Comparison of ENCODE assay signal across 1 cellular context in the genomic region with DNA sequence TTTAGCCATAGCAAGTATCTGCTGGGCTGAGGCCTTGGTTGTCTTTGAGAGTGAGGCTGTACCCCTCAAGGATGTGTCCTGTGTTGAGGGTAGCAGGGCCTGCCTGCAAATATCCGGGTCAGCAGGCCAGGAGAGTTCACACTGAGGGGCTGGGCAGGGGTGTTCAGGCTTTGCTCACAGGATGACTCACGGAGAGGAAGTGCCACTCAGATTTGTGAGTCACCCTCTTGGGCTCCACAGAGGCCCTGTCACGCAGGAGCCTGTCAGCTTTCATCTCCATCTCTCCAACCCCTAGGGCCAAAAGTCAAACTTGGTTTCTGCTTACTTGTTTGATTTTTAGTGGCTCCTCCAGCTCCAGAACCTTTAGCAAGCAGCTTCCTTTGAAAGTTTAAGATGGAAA.
TF ChIP-seq lines count a peak whose summit lies in the region.

No MANE protein-coding gene starts in this region.

TF ChIP-seq in GM12878, 131 proteins besides CTCF, POLR2A, EP300 and RAD21 (continued from another document):
- TF ChIP-seq, protein P1, sequence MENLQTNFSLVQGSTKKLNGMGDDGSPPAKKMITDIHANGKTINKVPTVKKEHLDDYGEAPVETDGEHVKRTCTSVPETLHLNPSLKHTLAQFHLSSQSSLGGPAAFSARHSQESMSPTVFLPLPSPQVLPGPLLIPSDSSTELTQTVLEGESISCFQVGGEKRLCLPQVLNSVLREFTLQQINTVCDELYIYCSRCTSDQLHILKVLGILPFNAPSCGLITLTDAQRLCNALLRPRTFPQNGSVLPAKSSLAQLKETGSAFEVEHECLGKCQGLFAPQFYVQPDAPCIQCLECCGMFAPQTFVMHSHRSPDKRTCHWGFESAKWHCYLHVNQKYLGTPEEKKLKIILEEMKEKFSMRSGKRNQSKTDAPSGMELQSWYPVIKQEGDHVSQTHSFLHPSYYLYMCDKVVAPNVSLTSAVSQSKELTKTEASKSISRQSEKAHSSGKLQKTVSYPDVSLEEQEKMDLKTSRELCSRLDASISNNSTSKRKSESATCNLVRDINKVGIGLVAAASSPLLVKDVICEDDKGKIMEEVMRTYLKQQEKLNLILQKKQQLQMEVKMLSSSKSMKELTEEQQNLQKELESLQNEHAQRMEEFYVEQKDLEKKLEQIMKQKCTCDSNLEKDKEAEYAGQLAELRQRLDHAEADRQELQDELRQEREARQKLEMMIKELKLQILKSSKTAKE (IDR thresholded peaks at IDR 0.05; ENCODE audit: low read depth, poor library complexity, severe bottlenecking) = no peak
- TF ChIP-seq PAX5 (IDR thresholded peaks at IDR 0.05; ENCODE audit: borderline replicate concordance, low read depth, low read length) = peak; percentile 81; the same call in 1 of the 2 replicates
- no peak for TF ChIP-seq FOS (IDR thresholded peaks at IDR 0.05; ENCODE audit: borderline replicate concordance, extremely low read depth, insufficient read length)
- no peak for TF ChIP-seq TARDBP (IDR thresholded peaks at IDR 0.05; ENCODE audit: borderline replicate concordance)
- TF ChIP-seq HDAC2 (IDR thresholded peaks at IDR 0.05) = no peak
- no peak for TF ChIP-seq KAT2A (conservative IDR thresholded peaks at IDR 0.05; ENCODE audit: control insufficient read depth, low read depth, low read length)
- TF ChIP-seq, protein P2, sequence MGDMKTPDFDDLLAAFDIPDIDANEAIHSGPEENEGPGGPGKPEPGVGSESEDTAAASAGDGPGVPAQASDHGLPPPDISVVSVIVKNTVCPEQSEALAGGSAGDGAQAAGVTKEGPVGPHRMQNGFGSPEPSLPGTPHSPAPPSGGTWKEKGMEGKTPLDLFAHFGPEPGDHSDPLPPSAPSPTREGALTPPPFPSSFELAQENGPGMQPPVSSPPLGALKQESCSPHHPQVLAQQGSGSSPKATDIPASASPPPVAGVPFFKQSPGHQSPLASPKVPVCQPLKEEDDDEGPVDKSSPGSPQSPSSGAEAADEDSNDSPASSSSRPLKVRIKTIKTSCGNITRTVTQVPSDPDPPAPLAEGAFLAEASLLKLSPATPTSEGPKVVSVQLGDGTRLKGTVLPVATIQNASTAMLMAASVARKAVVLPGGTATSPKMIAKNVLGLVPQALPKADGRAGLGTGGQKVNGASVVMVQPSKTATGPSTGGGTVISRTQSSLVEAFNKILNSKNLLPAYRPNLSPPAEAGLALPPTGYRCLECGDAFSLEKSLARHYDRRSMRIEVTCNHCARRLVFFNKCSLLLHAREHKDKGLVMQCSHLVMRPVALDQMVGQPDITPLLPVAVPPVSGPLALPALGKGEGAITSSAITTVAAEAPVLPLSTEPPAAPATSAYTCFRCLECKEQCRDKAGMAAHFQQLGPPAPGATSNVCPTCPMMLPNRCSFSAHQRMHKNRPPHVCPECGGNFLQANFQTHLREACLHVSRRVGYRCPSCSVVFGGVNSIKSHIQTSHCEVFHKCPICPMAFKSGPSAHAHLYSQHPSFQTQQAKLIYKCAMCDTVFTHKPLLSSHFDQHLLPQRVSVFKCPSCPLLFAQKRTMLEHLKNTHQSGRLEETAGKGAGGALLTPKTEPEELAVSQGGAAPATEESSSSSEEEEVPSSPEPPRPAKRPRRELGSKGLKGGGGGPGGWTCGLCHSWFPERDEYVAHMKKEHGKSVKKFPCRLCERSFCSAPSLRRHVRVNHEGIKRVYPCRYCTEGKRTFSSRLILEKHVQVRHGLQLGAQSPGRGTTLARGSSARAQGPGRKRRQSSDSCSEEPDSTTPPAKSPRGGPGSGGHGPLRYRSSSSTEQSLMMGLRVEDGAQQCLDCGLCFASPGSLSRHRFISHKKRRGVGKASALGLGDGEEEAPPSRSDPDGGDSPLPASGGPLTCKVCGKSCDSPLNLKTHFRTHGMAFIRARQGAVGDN (IDR thresholded peaks at IDR 0.05) = peak; percentile 72
- TF ChIP-seq SMC3 (IDR thresholded peaks at IDR 0.05; ENCODE audit: borderline replicate concordance, low read length) = no peak
- peak; percentile 17 to 50; a peak in 2 of 4 replicates for TF ChIP-seq IKZF2 (IDR thresholded peaks at IDR 0.05)
- peak; percentile 56; the same call in 1 of the 2 replicates for TF ChIP-seq FOXM1 (IDR thresholded peaks at IDR 0.05; ENCODE audit: low read depth, low read length)
- no peak for TF ChIP-seq ZSCAN29 (IDR thresholded peaks at IDR 0.05)
- TF ChIP-seq FOXK2 (IDR thresholded peaks at IDR 0.05) = no peak
- TF ChIP-seq ZNF217 (IDR thresholded peaks at IDR 0.05) = no peak
- TF ChIP-seq, protein P3, sequence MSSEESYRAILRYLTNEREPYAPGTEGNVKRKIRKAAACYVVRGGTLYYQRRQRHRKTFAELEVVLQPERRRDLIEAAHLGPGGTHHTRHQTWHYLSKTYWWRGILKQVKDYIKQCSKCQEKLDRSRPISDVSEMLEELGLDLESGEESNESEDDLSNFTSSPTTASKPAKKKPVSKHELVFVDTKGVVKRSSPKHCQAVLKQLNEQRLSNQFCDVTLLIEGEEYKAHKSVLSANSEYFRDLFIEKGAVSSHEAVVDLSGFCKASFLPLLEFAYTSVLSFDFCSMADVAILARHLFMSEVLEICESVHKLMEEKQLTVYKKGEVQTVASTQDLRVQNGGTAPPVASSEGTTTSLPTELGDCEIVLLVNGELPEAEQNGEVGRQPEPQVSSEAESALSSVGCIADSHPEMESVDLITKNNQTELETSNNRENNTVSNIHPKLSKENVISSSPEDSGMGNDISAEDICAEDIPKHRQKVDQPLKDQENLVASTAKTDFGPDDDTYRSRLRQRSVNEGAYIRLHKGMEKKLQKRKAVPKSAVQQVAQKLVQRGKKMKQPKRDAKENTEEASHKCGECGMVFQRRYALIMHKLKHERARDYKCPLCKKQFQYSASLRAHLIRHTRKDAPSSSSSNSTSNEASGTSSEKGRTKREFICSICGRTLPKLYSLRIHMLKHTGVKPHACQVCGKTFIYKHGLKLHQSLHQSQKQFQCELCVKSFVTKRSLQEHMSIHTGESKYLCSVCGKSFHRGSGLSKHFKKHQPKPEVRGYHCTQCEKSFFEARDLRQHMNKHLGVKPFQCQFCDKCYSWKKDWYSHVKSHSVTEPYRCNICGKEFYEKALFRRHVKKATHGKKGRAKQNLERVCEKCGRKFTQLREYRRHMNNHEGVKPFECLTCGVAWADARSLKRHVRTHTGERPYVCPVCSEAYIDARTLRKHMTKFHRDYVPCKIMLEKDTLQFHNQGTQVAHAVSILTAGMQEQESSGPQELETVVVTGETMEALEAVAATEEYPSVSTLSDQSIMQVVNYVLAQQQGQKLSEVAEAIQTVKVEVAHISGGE (CRISPR knock-in tag; IDR thresholded peaks at IDR 0.05) = no peak
